ENCODE assay signal across 19 cellular contexts in genomic region chr5:143570989-143571388, GRCh38.
DNase-seq lines count a peak whose midpoint lies in the region; ATAC-seq and TF ChIP-seq lines count a peak whose summit lies in the region.
"Had no signal": no experiment of that assay in that cellular context is flagged by ENCODE, and none has a peak within 500 bp of the region (broad histone marks: within the 10 kb centered on the region; RNA-seq: fewer than 3 reads in every experiment).

No MANE protein-coding gene starts in this region.

- peaks cover 33% of the 10 kb centered on the region for H3K4me1 ChIP-seq in Caco-2
- peaks cover 7% of the 10 kb centered on the region for H3K4me1 ChIP-seq in mesendoderm (ENCODE audit: control insufficient read depth, low read depth, low read length)

- no peak overlapping the region for H4K8ac ChIP-seq in mesendoderm (ENCODE audit: low read depth, low read length)

- H2BK15ac ChIP-seq in mesendoderm (replicated peaks; ENCODE audit: low read depth): no peak overlapping the region

- peaks cover 11% of the 10 kb centered on the region for H3K36me3 Mint-ChIP-seq in Caco-2 (ENCODE audit: insufficient read depth, unreplicated experiment)
- no peaks in the 10 kb centered on the region for H3K36me3 Mint-ChIP-seq in dendritic cell treated with granulocyte-macrophage colony-stimulating factor and Interleukin-4, amounts not matched to agents 40 ng/mL and 50 ng/mL, for 4 days (ENCODE audit: low read depth)
- no peaks in the 10 kb centered on the region for H3K36me3 Mint-ChIP-seq in activated naive CD4-positive, alpha-beta T cell treated with anti-CD3 and anti-CD28 coated beads, Interleukin-2, amount 10 ng/mL, durations not matched to agents 7 days and 5 days
- H3K36me3 Mint-ChIP-seq: CD8-positive, alpha-beta T cell had no signal

- no peak overlapping the region for H3K56ac ChIP-seq in mesendoderm (ENCODE audit: low read length)

- peaks cover 25% of the 10 kb centered on the region for H3K9me3 Mint-ChIP-seq in Caco-2 (ENCODE audit: unreplicated experiment)
- no peaks in the 10 kb centered on the region for H3K9me3 Mint-ChIP-seq in dendritic cell treated with granulocyte-macrophage colony-stimulating factor and Interleukin-4, amounts not matched to agents 40 ng/mL and 50 ng/mL, for 4 days
- H3K9me3 Mint-ChIP-seq in activated naive CD4-positive, alpha-beta T cell treated with anti-CD3 and anti-CD28 coated beads, Interleukin-2, amount 10 ng/mL, durations not matched to agents 7 days and 5 days: no peaks in the 10 kb centered on the region
- H3K9me3 Mint-ChIP-seq: CD8-positive, alpha-beta T cell; GM23338; HFFc6 had no signal

- H3K9me3 ChIP-seq in Caco-2: peaks cover 6% of the 10 kb centered on the region; the same call in 1 of the 2 replicates
- H3K9me3 ChIP-seq: BLaER1 had no signal

- no peak overlapping the region for H3K27ac ChIP-seq in mesendoderm (ENCODE audit: low read depth, low read length)
- H3K27ac ChIP-seq: BLaER1 had no signal

- peak overlapping the region; percentile 89 for H3K27ac Mint-ChIP-seq in Caco-2 (ENCODE audit: unreplicated experiment)
- peak overlapping the region; percentile 5 for H3K27ac Mint-ChIP-seq in dendritic cell treated with granulocyte-macrophage colony-stimulating factor and Interleukin-4, amounts not matched to agents 40 ng/mL and 50 ng/mL, for 4 days
- H3K27ac Mint-ChIP-seq in activated naive CD4-positive, alpha-beta T cell treated with anti-CD3 and anti-CD28 coated beads, Interleukin-2, amount 10 ng/mL, durations not matched to agents 7 days and 5 days: no peak overlapping the region
- H3K27ac Mint-ChIP-seq: CD8-positive, alpha-beta T cell; GM23338; HFFc6 had no signal

- POLR2A ChIA-PET in Caco-2 (lab: Charles Lee): no interaction called here

- DNase-seq in Caco-2: no peak
- no peak for DNase-seq in LNCaP clone FGC (ENCODE audit: low read depth)
- no peak for DNase-seq in mesendoderm
- no peak for DNase-seq in NK-92 (lab: John Stamatoyannopoulos, UW; ENCODE audit: unreplicated experiment)
- DNase-seq in Kasumi-1 (lab: John Stamatoyannopoulos, UW): no peak
- DNase-seq in activated naive CD4-positive, alpha-beta T cell treated with anti-CD3 and anti-CD28 coated beads, Interleukin-2, amount 10 ng/mL, durations not matched to agents 7 days and 5 days: no peak
- DNase-seq: 8988T; CD8-positive, alpha-beta T cell; DMS 273 treated with DMSO at 0.1 percent for 48 hours; DMS53; DND-41; EL; HCEC 1CT; HFFc6 had no signal

- no peak overlapping the region for H2AK5ac ChIP-seq in mesendoderm (ENCODE audit: low read length)

- no CpG with 5 or more reads among the region's 4 CpGs for WGBS in mesendoderm (ENCODE audit: extremely low coverage, insufficient coverage, low lambda C conversion rate)

- H3K27me3 ChIP-seq in Caco-2 (replicated peaks; ENCODE audit: control insufficient read depth, insufficient read depth, low read length) (no peaks in the 10 kb centered on the region), mesendoderm (ENCODE audit: insufficient read depth, low read length, poor library complexity) (no peaks in the 10 kb centered on the region)
- H3K27me3 ChIP-seq: BLaER1 had no signal

- H3K4me1 Mint-ChIP-seq in Caco-2 (ENCODE audit: low read depth, unreplicated experiment): peaks cover 45% of the 10 kb centered on the region
- H3K4me1 Mint-ChIP-seq in dendritic cell treated with granulocyte-macrophage colony-stimulating factor and Interleukin-4, amounts not matched to agents 40 ng/mL and 50 ng/mL, for 4 days (ENCODE audit: low read depth): peaks cover 65% of the 10 kb centered on the region
- no peaks in the 10 kb centered on the region for H3K4me1 Mint-ChIP-seq in activated naive CD4-positive, alpha-beta T cell treated with anti-CD3 and anti-CD28 coated beads, Interleukin-2, amount 10 ng/mL, durations not matched to agents 7 days and 5 days
- H3K4me1 Mint-ChIP-seq: GM23338 had no signal

- H3K4me2 ChIP-seq in mesendoderm (ENCODE audit: low read length): no peak overlapping the region
- H3K4me2 ChIP-seq: BLaER1, GM23338 had no signal

- no peak for ATAC-seq in GM18909 (IDR thresholded peaks at IDR 0.05; ENCODE audit: poor library complexity, unreplicated experiment)
- ATAC-seq: CD8-positive, alpha-beta T cell; GM23338 had no signal

- no TSS peak for BruUV-seq in Caco-2 (replicated peaks; lab: Mats Ljungman, UMichigan)

- H3K27me3 Mint-ChIP-seq in Caco-2 (ENCODE audit: insufficient read depth, unreplicated experiment): no peaks in the 10 kb centered on the region
- H3K27me3 Mint-ChIP-seq in dendritic cell treated with granulocyte-macrophage colony-stimulating factor and Interleukin-4, amounts not matched to agents 40 ng/mL and 50 ng/mL, for 4 days: peaks cover 10% of the 10 kb centered on the region
- peaks cover 15% of the 10 kb centered on the region for H3K27me3 Mint-ChIP-seq in activated naive CD4-positive, alpha-beta T cell treated with anti-CD3 and anti-CD28 coated beads, Interleukin-2, amount 10 ng/mL, durations not matched to agents 7 days and 5 days

- H3K18ac ChIP-seq in mesendoderm (ENCODE audit: low read length): no peak overlapping the region

- no peaks in the 10 kb centered on the region for H3K36me3 ChIP-seq in Caco-2 (ENCODE audit: control insufficient read depth, insufficient read depth, low read length)
- H3K36me3 ChIP-seq in mesendoderm (ENCODE audit: control insufficient read depth, insufficient read depth, low read length): no peaks in the 10 kb centered on the region
- H3K36me3 ChIP-seq: BLaER1 had no signal

- no peak for TF ChIP-seq CTCF in Caco-2 (IDR thresholded peaks at IDR 0.05; ENCODE audit: insufficient read depth in 1 of 2, low read depth in 1 of 2, low read length in 1 of 2, severe bottlenecking in 1 of 2, unreplicated experiment in 1 of 2)
- TF ChIP-seq CTCF in LNCaP clone FGC (IDR thresholded peaks at IDR 0.05; ENCODE audit: control insufficient read depth, extremely low read depth, insufficient read depth): no peak

- no peaks in the 10 kb centered on the region for H3K79me1 ChIP-seq in mesendoderm (ENCODE audit: low read length)

- H3K9ac ChIP-seq in mesendoderm (ENCODE audit: low read length): no peak overlapping the region
- H3K9ac ChIP-seq: BLaER1 had no signal

- H3K4me3 ChIP-seq in Caco-2 (ENCODE audit: low read depth, low read length): no peak overlapping the region
- H3K4me3 ChIP-seq in LNCaP clone FGC (ENCODE audit: low read depth, low read length): peak overlapping the region; percentile 2; the same call in 1 of the 2 replicates
- no peak overlapping the region for H3K4me3 ChIP-seq in mesendoderm (ENCODE audit: low read length)
- H3K4me3 ChIP-seq: BLaER1, GM12878, GM23338 had no signal

- CTCF ChIA-PET in Caco-2 (lab: Charles Lee): no interaction called here
- CTCF ChIA-PET in activated naive CD4-positive, alpha-beta T cell treated with anti-CD3 and anti-CD28 coated beads, Interleukin-2, amount 10 ng/mL, durations not matched to agents 7 days and 5 days (lab: Charles Lee): no interaction called here

- H3K23ac ChIP-seq in mesendoderm (ENCODE audit: low read length): no peak overlapping the region

- intact Hi-C loops in Caco-2 (cut with micrococcal nuclease; ENCODE audit: unreplicated experiment): no loop called here
- intact Hi-C loops in dendritic cell treated with granulocyte-macrophage colony-stimulating factor and Interleukin-4, amounts not matched to agents 40 ng/mL and 50 ng/mL, for 4 days (cut with micrococcal nuclease): no loop called here

- no peak overlapping the region for H3K4ac ChIP-seq in mesendoderm (ENCODE audit: low read depth, low read length)

- no peak overlapping the region for H4K5ac ChIP-seq in mesendoderm (ENCODE audit: low read length)

- peak overlapping the region; percentile 25 for H2BK5ac ChIP-seq in mesendoderm (ENCODE audit: low read length)

- no peaks in the 10 kb centered on the region for H3K79me2 ChIP-seq in mesendoderm (ENCODE audit: control insufficient read depth, insufficient read depth, low read length)

- no peak overlapping the region for H2BK120ac ChIP-seq in mesendoderm (ENCODE audit: low read depth, low read length)

- no peak overlapping the region for H3K4me3 Mint-ChIP-seq in Caco-2 (ENCODE audit: unreplicated experiment)
- H3K4me3 Mint-ChIP-seq in dendritic cell treated with granulocyte-macrophage colony-stimulating factor and Interleukin-4, amounts not matched to agents 40 ng/mL and 50 ng/mL, for 4 days: no peak overlapping the region
- no peak overlapping the region for H3K4me3 Mint-ChIP-seq in activated naive CD4-positive, alpha-beta T cell treated with anti-CD3 and anti-CD28 coated beads, Interleukin-2, amount 10 ng/mL, durations not matched to agents 7 days and 5 days
- H3K4me3 Mint-ChIP-seq: CD8-positive, alpha-beta T cell; GM23338; HFFc6 had no signal
